Comparison of ENCODE assay signal across 17 cellular contexts in the genomic region with DNA sequence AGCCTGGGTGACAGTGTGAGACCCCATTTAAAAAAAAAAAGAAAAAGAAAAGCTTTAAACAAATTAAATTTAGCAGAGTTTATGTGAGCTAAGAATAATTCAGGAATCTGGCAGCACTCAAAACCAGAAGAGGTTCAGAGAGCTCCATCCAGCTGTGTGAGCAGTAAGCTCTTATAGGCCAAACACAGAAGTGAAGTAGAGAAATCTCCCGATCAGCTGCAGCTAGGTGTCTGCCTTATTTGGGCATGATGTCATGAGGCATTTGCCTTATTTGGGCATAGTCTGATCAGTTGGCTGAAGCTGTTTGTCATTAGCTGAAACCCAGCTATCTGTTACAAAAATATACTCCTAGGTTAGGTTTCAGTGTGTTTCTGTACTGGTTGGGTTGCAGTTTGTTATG.
A peak's percentile ranks its signal among the peaks of the same experiment; 100 is the strongest.
DNase-seq lines count a peak whose midpoint lies in the region; ATAC-seq and TF ChIP-seq lines count a peak whose summit lies in the region.
"Had no signal": no experiment of that assay in that cellular context is flagged by ENCODE, and none has a peak within 500 bp of the region (broad histone marks: within the 10 kb centered on the region; RNA-seq: fewer than 3 reads in every experiment).

No MANE protein-coding gene starts in this region.

- peak overlapping the region; percentile 75 for H3K27ac ChIP-seq in MM.1S (ENCODE audit: low read length)
- H3K27ac ChIP-seq: BLaER1, parathyroid adenoma, suprapubic skin had no signal

- no peaks in the 10 kb centered on the region for H3K79me2 ChIP-seq in MM.1S (ENCODE audit: low read length)
- H3K79me2 ChIP-seq: parathyroid adenoma had no signal

- H4K20me1 ChIP-seq in MM.1S (ENCODE audit: insufficient read depth, low read length) = no peaks in the 10 kb centered on the region
- H4K20me1 ChIP-seq: BLaER1 had no signal

- H3K4me2 ChIP-seq in MM.1S (ENCODE audit: low read depth, low read length) = peak overlapping the region; percentile 55
- H3K4me2 ChIP-seq: BLaER1 had no signal

- peak; percentile 45 for ATAC-seq in GM19372 (IDR thresholded peaks at IDR 0.05; ENCODE audit: low read depth, unreplicated experiment)
- ATAC-seq in HG02798 (IDR thresholded peaks at IDR 0.05; ENCODE audit: poor library complexity, unreplicated experiment) = peak; percentile 50

- TF ChIP-seq CTCF in GM13976 (IDR thresholded peaks at IDR 0.05; ENCODE audit: borderline replicate concordance, control extremely low read depth, extremely low read depth, insufficient read depth, missing control alignments) (no peak), MM.1S (IDR thresholded peaks at IDR 0.05; ENCODE audit: low read length) (no peak)

- no peaks in the 10 kb centered on the region for H3K36me3 ChIP-seq in MM.1S (replicated peaks; ENCODE audit: insufficient read depth, low read length)
- H3K36me3 ChIP-seq: BLaER1, suprapubic skin had no signal

- no peak overlapping the region for H3K9ac ChIP-seq in MM.1S (ENCODE audit: low read length)
- H3K9ac ChIP-seq: BLaER1, parathyroid adenoma had no signal

- no peaks in the 10 kb centered on the region for H3K9me3 ChIP-seq in MM.1S (replicated peaks; ENCODE audit: insufficient read depth, low read length)
- H3K9me3 ChIP-seq: BLaER1, suprapubic skin had no signal

- H3K4me3 ChIP-seq in MM.1S (ENCODE audit: low read length) = no peak overlapping the region
- H3K4me3 ChIP-seq: BLaER1, lung, suprapubic skin had no signal

- H3K9me2 ChIP-seq in MM.1S (replicated peaks; ENCODE audit: insufficient read depth, low read length) = no peaks in the 10 kb centered on the region

- in situ Hi-C loops in GM13976 (cut with MboI; ENCODE audit: low sequenced_read_pairs, unreplicated experiment) = no loop called here

- no peak overlapping the region for H2AFZ ChIP-seq in MM.1S (ENCODE audit: low read length)
- H2AFZ ChIP-seq: parathyroid adenoma had no signal

- H3K4me1 ChIP-seq in MM.1S (ENCODE audit: low read length) = peaks cover 48% of the 10 kb centered on the region
- H3K4me1 ChIP-seq: parathyroid adenoma, suprapubic skin had no signal

- H3F3A ChIP-seq in MM.1S (ENCODE audit: insufficient read depth, low read length) = peaks cover 14% of the 10 kb centered on the region

- no peaks in the 10 kb centered on the region for H3K27me3 ChIP-seq in MM.1S (replicated peaks; ENCODE audit: insufficient read depth, low read length)
- H3K27me3 ChIP-seq: BLaER1 had no signal

- DNase-seq in GM13976 (ENCODE audit: low spot score) = peak; percentile 64
- peak; percentile 91 for DNase-seq in MM.1S
- DNase-seq in epidermal melanocyte (ENCODE audit: insufficient read length, low spot score) = no peak
- DNase-seq in LoVo (ENCODE audit: low spot score) = no peak
- DNase-seq in SHP77 (lab: John Stamatoyannopoulos, UW) = no peak
- no peak for DNase-seq in activated CD4-positive, alpha-beta T cell treated with anti-CD3 and anti-CD28 coated beads, Interleukin-2, amount 50 U/mL, for 4 hours
- DNase-seq: activated CD4-positive, CD25-positive, alpha-beta regulatory T cell treated with anti-CD3 and anti-CD28 coated beads, Interleukin-2, amount 50 U/mL, for 72 hours; activated naive CD4-positive, alpha-beta T cell; NCI-H2107; Right ventricle myocardium superior; stimulated activated CD4-positive, alpha-beta T cell treated with anti-CD3 and anti-CD28 coated beads, Interleukin-4, amount 100 ng/mL, for 24 hours had no signal

Comparison
In these comparisons a context has a peak if more than half of its experiments do, and no peak if none do; other contexts are left out.
1. DNase-seq: peak in GM13976 (single experiment) and MM.1S (single experiment); none in epidermal melanocyte (single experiment), LoVo (single experiment), SHP77 (0 of 2) and activated CD4-positive, alpha-beta T cell treated with anti-CD3 and anti-CD28 coated beads, Interleukin-2, amount 50 U/mL, for 4 hours (0 of 2).